18 cellular contexts compared by ENCODE assay signal in genomic region chr2:85719609-85720240, GRCh38. TPM values are rescaled to one million over a fixed set of nuclear protein-coding genes. Genes with fewer than 3 reads are reported as not detected.
"Had no signal": no experiment of that assay in that cellular context is flagged by ENCODE, and none has a peak within 500 bp of the region (broad histone marks: within the 10 kb centered on the region; RNA-seq: fewer than 3 reads in every experiment).

No MANE protein-coding gene starts in this region.

- H3K9me3 ChIP-seq: left lung, prostate gland, spleen, stomach, testis had no signal

- FAIRE-seq: astrocyte, bronchial epithelial cell, endometrium, keratinocyte had no signal

- H3K27ac ChIP-seq: prostate gland, spleen, testis had no signal

- H3K27me3 ChIP-seq: left lung, spleen, stomach, testis had no signal

- H3K36me3 ChIP-seq: left lung, prostate gland, spleen, stomach had no signal

- DNase-seq: activated CD4-positive, CD25-positive, alpha-beta regulatory T cell treated with anti-CD3 and anti-CD28 coated beads, Interleukin-2, amount 50 U/mL, for 72 hours; activated naive CD4-positive, alpha-beta T cell treated with anti-CD3 and anti-CD28 coated beads, Interleukin-2, amount 10 ng/mL, durations not matched to agents 7 days and 5 days; hippocampal formation; mesenchymal stem cell; nephron progenitor cell; spleen; T-cell; T-helper 9 cell; testis had no signal

- H3K4me1 ChIP-seq: prostate gland, testis had no signal

- H3K4me3 ChIP-seq: left lung, prostate gland, spleen, stomach, testis had no signal

RNA-seq across cellular contexts. Expression of gene GNLY, which starts 25.6 kb away (rescaled TPM):
- total RNA-seq: astrocyte, bronchial epithelial cell, chondrocyte had no signal

RNA-seq across cellular contexts. Expression of gene ATOH8, which starts 34.1 kb away (rescaled TPM):
- total RNA-seq: activated T-helper 17 cell treated with anti-CD3 and anti-CD28 coated beads, Interleukin-2, amount 50 U/mL, for 72 hours had no signal

RNA-seq across cellular contexts. Expression of gene SFTPB, which starts 51.7 kb away (rescaled TPM):
- total RNA-seq: activated T-helper 17 cell treated with anti-CD3 and anti-CD28 coated beads, Interleukin-2, amount 50 U/mL, for 72 hours; astrocyte; bronchial epithelial cell; chondrocyte had no signal
